ENCODE assay signal across 22 cellular contexts in genomic region chr18:67776929-67777328, GRCh38.
A peak's percentile ranks its signal among the peaks of the same experiment; 100 is the strongest.
DNase-seq lines count a peak whose midpoint lies in the region; ATAC-seq and TF ChIP-seq lines count a peak whose summit lies in the region.
"Had no signal": no experiment of that assay in that cellular context is flagged by ENCODE, and none has a peak within 500 bp of the region (broad histone marks: within the 10 kb centered on the region; RNA-seq: fewer than 3 reads in every experiment).

No MANE protein-coding gene starts in this region.

- no peak for ATAC-seq in PC-3
- ATAC-seq in HG02840 (IDR thresholded peaks at IDR 0.05; ENCODE audit: low FRiP score, unreplicated experiment) = no peak
- no peak for ATAC-seq in HG03280 (IDR thresholded peaks at IDR 0.05; ENCODE audit: unreplicated experiment)
- no peak for ATAC-seq in activated T-cell treated with anti-CD3 and anti-CD28 coated beads, Interleukin-2, amount 50 U/mL, for 72 hours (replicated peaks in 1 of 2)
- no peak for ATAC-seq in HG03108 (IDR thresholded peaks at IDR 0.05; ENCODE audit: unreplicated experiment)
- ATAC-seq: activated CD4-positive, CD25-positive, alpha-beta regulatory T cell treated with anti-CD3 and anti-CD28 coated beads, Interleukin-2, amount 50 U/mL, for 24 hours; activated naive CD8-positive, alpha-beta T cell treated with anti-CD3 and anti-CD28 coated beads, Interleukin-2, amount 50 U/mL, for 24 hours; left cardiac atrium; psoas muscle; upper lobe of right lung had no signal

- no peaks in the 10 kb centered on the region for H4K20me1 ChIP-seq in PC-3 (ENCODE audit: low read length)

- TF ChIP-seq CTCF in A673 (conservative IDR thresholded peaks at IDR 0.05; ENCODE audit: low read depth, low read length) (no peak), PC-3 (conservative IDR thresholded peaks at IDR 0.05; ENCODE audit: low read depth, low read length) (no peak)

- H3K27ac ChIP-seq in A673 (ENCODE audit: low read depth, low read length, poor library complexity, severe bottlenecking) (no peak overlapping the region), PC-3 (ENCODE audit: low read length) (no peak overlapping the region)
- H3K27ac ChIP-seq: psoas muscle, SJCRH30, upper lobe of right lung had no signal

- no peaks in the 10 kb centered on the region for H3F3A ChIP-seq in PC-3 (ENCODE audit: low read length, unreplicated experiment)

- H3K9ac ChIP-seq in PC-3 (ENCODE audit: low read length) = no peak overlapping the region

- H3K36me3 Mint-ChIP-seq in activated T-cell treated with anti-CD3 and anti-CD28 coated beads, Interleukin-2, amount 50 U/mL, for 72 hours (ENCODE audit: insufficient read depth in 2 of 2) = no peaks in the 10 kb centered on the region
- H3K36me3 Mint-ChIP-seq: CD8-positive, alpha-beta memory T cell; IgD-negative memory B cell had no signal

- no peak overlapping the region for H2AFZ ChIP-seq in PC-3 (ENCODE audit: low read length)

- BruUV-seq in A673 (replicated peaks; lab: Mats Ljungman, UMichigan) = no TSS peak
- no TSS peak for BruUV-seq in PC-3 (replicated peaks; lab: Mats Ljungman, UMichigan)

- POLR2A ChIA-PET in A673 (lab: Charles Lee; ENCODE audit: low non-redundant PET) (no interaction called here), PC-3 (lab: Charles Lee; ENCODE audit: unreplicated experiment) (no interaction called here)

- H3K79me2 ChIP-seq in PC-3 (ENCODE audit: low read length) = no peaks in the 10 kb centered on the region

- no peaks in the 10 kb centered on the region; the same call in 1 of the 2 replicates for H3K9me2 ChIP-seq in PC-3 (replicated peaks; ENCODE audit: low read length)

- no peak overlapping the region for H3K4me3 ChIP-seq in A673 (ENCODE audit: low read depth, low read length, poor library complexity, severe bottlenecking)
- no peak overlapping the region for H3K4me3 ChIP-seq in PC-3 (ENCODE audit: low read length)
- H3K4me3 ChIP-seq: psoas muscle, SJCRH30, upper lobe of right lung had no signal

- no peak overlapping the region for H3K4me3 Mint-ChIP-seq in activated T-cell treated with anti-CD3 and anti-CD28 coated beads, Interleukin-2, amount 50 U/mL, for 72 hours
- H3K4me3 Mint-ChIP-seq: activated naive CD8-positive, alpha-beta T cell treated with anti-CD3 and anti-CD28 coated beads, Interleukin-2, amount 50 U/mL, for 24 hours; CD8-positive, alpha-beta memory T cell; IgD-negative memory B cell; T-helper 2 cell treated with Interferon-gamma antibody and Interleukin-4, amounts not matched to agents 5 μg/mL and 100 μg/mL, for 36 hours had no signal

- H3K36me3 ChIP-seq in A673 (ENCODE audit: insufficient read depth, low read length, poor library complexity, severe bottlenecking) (no peaks in the 10 kb centered on the region), PC-3 (ENCODE audit: low read depth, low read length) (no peaks in the 10 kb centered on the region)
- H3K36me3 ChIP-seq: SJCRH30, upper lobe of right lung had no signal

- H3K27me3 Mint-ChIP-seq in activated T-cell treated with anti-CD3 and anti-CD28 coated beads, Interleukin-2, amount 50 U/mL, for 72 hours (ENCODE audit: low read depth) = no peaks in the 10 kb centered on the region
- H3K27me3 Mint-ChIP-seq: CD8-positive, alpha-beta memory T cell; IgD-negative memory B cell had no signal

- CTCF ChIA-PET in A673 (lab: Charles Lee) (no interaction called here), PC-3 (lab: Charles Lee) (no interaction called here)

- no peaks in the 10 kb centered on the region for H3K27me3 ChIP-seq in A673 (replicated peaks; ENCODE audit: insufficient read depth, low read depth, low read length, poor library complexity)
- H3K27me3 ChIP-seq in PC-3 (ENCODE audit: low read length) = no peaks in the 10 kb centered on the region
- H3K27me3 ChIP-seq: SJCRH30, upper lobe of right lung had no signal

- H3K4me1 Mint-ChIP-seq in activated T-cell treated with anti-CD3 and anti-CD28 coated beads, Interleukin-2, amount 50 U/mL, for 72 hours (ENCODE audit: low read depth) = no peaks in the 10 kb centered on the region
- H3K4me1 Mint-ChIP-seq: CD8-positive, alpha-beta memory T cell; IgD-negative memory B cell had no signal

- peaks cover 0 to 2% of the 10 kb centered on the region in 2 donors for H3K9me3 Mint-ChIP-seq in activated T-cell treated with anti-CD3 and anti-CD28 coated beads, Interleukin-2, amount 50 U/mL, for 72 hours
- H3K9me3 Mint-ChIP-seq: activated naive CD8-positive, alpha-beta T cell treated with anti-CD3 and anti-CD28 coated beads, Interleukin-2, amount 50 U/mL, for 24 hours; CD8-positive, alpha-beta memory T cell; IgD-negative memory B cell; T-helper 2 cell treated with Interferon-gamma antibody and Interleukin-4, amounts not matched to agents 5 μg/mL and 100 μg/mL, for 36 hours had no signal

- no peak overlapping the region for H3K4me2 ChIP-seq in PC-3 (ENCODE audit: low read length)

- H3K27ac Mint-ChIP-seq in activated T-cell treated with anti-CD3 and anti-CD28 coated beads, Interleukin-2, amount 50 U/mL, for 72 hours = no peak overlapping the region
- H3K27ac Mint-ChIP-seq: activated naive CD8-positive, alpha-beta T cell treated with anti-CD3 and anti-CD28 coated beads, Interleukin-2, amount 50 U/mL, for 24 hours; CD8-positive, alpha-beta memory T cell; IgD-negative memory B cell; T-helper 2 cell treated with Interferon-gamma antibody and Interleukin-4, amounts not matched to agents 5 μg/mL and 100 μg/mL, for 36 hours had no signal

- H3K4me1 ChIP-seq in A673 (ENCODE audit: insufficient read depth, low read length, poor library complexity, severe bottlenecking) = peaks cover 13% of the 10 kb centered on the region
- H3K4me1 ChIP-seq in PC-3 (ENCODE audit: insufficient read depth, low read length) = peaks cover 17% of the 10 kb centered on the region
- H3K4me1 ChIP-seq: psoas muscle, upper lobe of right lung had no signal

- peak; percentile 30 for DNase-seq in A673 (ENCODE audit: low spot score)
- DNase-seq in EL = peak; percentile 23
- peak; percentile 49 for DNase-seq in PC-3
- DNase-seq in fibroblast of gingiva (ENCODE audit: low read depth) = peak; percentile 11
- DNase-seq in activated T-cell treated with anti-CD3 and anti-CD28 coated beads, Interleukin-2, amount 50 U/mL, for 72 hours = no peak
- DNase-seq: activated naive CD8-positive, alpha-beta T cell treated with anti-CD3 and anti-CD28 coated beads, Interleukin-2, amount 50 U/mL, for 24 hours; CD8-positive, alpha-beta memory T cell; effector memory CD4-positive, alpha-beta T cell; H7; left cardiac atrium; MV-4-11; psoas muscle; small intestine; stimulated activated CD4-positive, alpha-beta T cell treated with anti-CD3 and anti-CD28 coated beads, Interleukin-4, amount 100 ng/mL, for 1 hour; upper lobe of right lung had no signal

- H3K9me3 ChIP-seq in A673 (ENCODE audit: low read depth, low read length, poor library complexity, severe bottlenecking) (no peaks in the 10 kb centered on the region), PC-3 (ENCODE audit: low read length) (no peaks in the 10 kb centered on the region)
- H3K9me3 ChIP-seq: psoas muscle, SJCRH30, upper lobe of right lung had no signal

- intact Hi-C loops in A673 (cut with micrococcal nuclease; ENCODE audit: unreplicated experiment) (loop anchor here (2.0 kb wide), 1 partner anchor 72 kb away; no protein-coding TSS in a partner anchor), PC-3 (cut with micrococcal nuclease) (no loop called here)

Comparison
In these comparisons a context has a peak if more than half of its experiments do, and no peak if none do; other contexts are left out.
1. DNase-seq: peak in A673 (single experiment), EL (single experiment), PC-3 (single experiment) and fibroblast of gingiva (single experiment); none in activated T-cell treated with anti-CD3 and anti-CD28 coated beads, Interleukin-2, amount 50 U/mL, for 72 hours (0 of 2).